In genomic region chr11:92804388-92804787, GRCh38 we compare ENCODE assay signal across 20 cellular contexts.
DNase-seq lines count a peak whose midpoint lies in the region; TF ChIP-seq lines count a peak whose summit lies in the region.
"Had no signal": no experiment of that assay in that cellular context is flagged by ENCODE, and none has a peak within 500 bp of the region (broad histone marks: within the 10 kb centered on the region; RNA-seq: fewer than 3 reads in every experiment).

No MANE protein-coding gene starts in this region.

- peaks cover 2% of the 10 kb centered on the region for H3K9me3 Mint-ChIP-seq in glutamatergic neuron (ENCODE audit: unreplicated experiment)

- H3K4me1 Mint-ChIP-seq in glutamatergic neuron (ENCODE audit: low read depth, unreplicated experiment): peaks cover 29% of the 10 kb centered on the region
- H3K4me1 Mint-ChIP-seq: B cell; CD4-positive, CD25-positive, alpha-beta regulatory T cell; CD8-positive, alpha-beta memory T cell had no signal

- peak overlapping the region; percentile 66 for H3K4me3 Mint-ChIP-seq in glutamatergic neuron (ENCODE audit: unreplicated experiment)
- H3K4me3 Mint-ChIP-seq: B cell; CD4-positive, CD25-positive, alpha-beta regulatory T cell; CD8-positive, alpha-beta memory T cell had no signal

- H3K4me3 ChIP-seq in tibial nerve (no peak overlapping the region), adrenal gland (no peak overlapping the region)
- H3K4me3 ChIP-seq: A549; BLaER1 treated with 17β-estradiol and CSF1 and Interleukin-3, amounts not matched to agents 10 nM and 100 nM; GM23248 had no signal

- H3K27ac ChIP-seq in tibial nerve (no peak overlapping the region), adrenal gland (no peak overlapping the region)
- H3K27ac ChIP-seq: 22Rv1; A549; BLaER1 treated with 17β-estradiol and CSF1 and Interleukin-3, amounts not matched to agents 10 nM and 100 nM; GM23248; HL-60 had no signal

- H3K4me1 ChIP-seq in tibial nerve: peaks cover 0 to 3% (median 0%) of the 10 kb centered on the region in 4 donors
- no peaks in the 10 kb centered on the region for H3K4me1 ChIP-seq in adrenal gland (replicated peaks in 1 of 2)
- H3K4me1 ChIP-seq: A549; BLaER1 treated with 17β-estradiol and CSF1 and Interleukin-3, amounts not matched to agents 10 nM and 100 nM had no signal

- no peaks in the 10 kb centered on the region for H3K27me3 ChIP-seq in tibial nerve
- no peaks in the 10 kb centered on the region for H3K27me3 ChIP-seq in adrenal gland
- H3K27me3 ChIP-seq: BLaER1 treated with 17β-estradiol and CSF1 and Interleukin-3, amounts not matched to agents 10 nM and 100 nM had no signal

- 82 to 85% methylated on average over 5 of the region's 5 CpGs for WGBS in tibial nerve, 2 donors
- 73 to 82% (median 79%) methylated on average over 5 of the region's 5 CpGs for WGBS in adrenal gland, 4 donors

- H3K27me3 Mint-ChIP-seq in glutamatergic neuron (ENCODE audit: unreplicated experiment): peaks cover 2% of the 10 kb centered on the region
- H3K27me3 Mint-ChIP-seq: B cell; CD4-positive, CD25-positive, alpha-beta regulatory T cell had no signal

- H3K27ac Mint-ChIP-seq in glutamatergic neuron (ENCODE audit: unreplicated experiment): peak overlapping the region; percentile 45
- H3K27ac Mint-ChIP-seq: B cell; CD4-positive, CD25-positive, alpha-beta regulatory T cell; CD8-positive, alpha-beta memory T cell had no signal

- DNase-seq in DMS79 (lab: John Stamatoyannopoulos, UW) (peak; percentile 51), NCI-H1105 treated with DMSO at 0.1 percent for 48 hours (lab: John Stamatoyannopoulos, UW) (peak; percentile 41), glutamatergic neuron (no peak), retina (peak; percentile 29), tibial nerve (ENCODE audit: low spot score in 2 of 2) (no peak), adrenal gland (no peak), NAMALWA (ENCODE audit: low spot score) (no peak)
- DNase-seq: CD4-positive, CD25-positive, alpha-beta regulatory T cell; CD8-positive, alpha-beta memory T cell; COR-L47; DMS 273 treated with DMSO at 0.1 percent for 48 hours; DMS53; GDM1; GM23248; HCEC 1CT had no signal

- TF ChIP-seq POLR2A in tibial nerve (IDR thresholded peaks at IDR 0.05) (no peak), adrenal gland (IDR thresholded peaks at IDR 0.05) (no peak)

- H3K36me3 Mint-ChIP-seq in glutamatergic neuron (ENCODE audit: unreplicated experiment): no peaks in the 10 kb centered on the region
- H3K36me3 Mint-ChIP-seq: CD4-positive, CD25-positive, alpha-beta regulatory T cell; CD8-positive, alpha-beta memory T cell had no signal

- H3K9me3 ChIP-seq in tibial nerve (no peaks in the 10 kb centered on the region), adrenal gland (replicated peaks in 1 of 3) (no peaks in the 10 kb centered on the region)
- H3K9me3 ChIP-seq: A549; BLaER1 treated with 17β-estradiol and CSF1 and Interleukin-3, amounts not matched to agents 10 nM and 100 nM had no signal

- TF ChIP-seq CTCF in glutamatergic neuron (IDR thresholded peaks at IDR 0.05; ENCODE audit: partially characterized antibody, unreplicated experiment): no peak
- no peak for TF ChIP-seq CTCF in tibial nerve (IDR thresholded peaks at IDR 0.05)
- no peak for TF ChIP-seq CTCF in adrenal gland (IDR thresholded peaks at IDR 0.05)

- H3K36me3 ChIP-seq in tibial nerve: no peaks in the 10 kb centered on the region
- no peaks in the 10 kb centered on the region for H3K36me3 ChIP-seq in adrenal gland (replicated peaks in 1 of 2)
- H3K36me3 ChIP-seq: BLaER1 treated with 17β-estradiol and CSF1 and Interleukin-3, amounts not matched to agents 10 nM and 100 nM had no signal

- intact Hi-C loops in adrenal gland (cut with DNase I): no loop called here

- TF ChIP-seq EP300 in tibial nerve (IDR thresholded peaks at IDR 0.05): no peak

Comparison
In these comparisons a context has a peak if more than half of its experiments do, and no peak if none do; other contexts are left out.
1. DNase-seq: peak in DMS79 (single experiment), NCI-H1105 treated with DMSO at 0.1 percent for 48 hours (single experiment) and retina (single experiment); none in glutamatergic neuron (single experiment), tibial nerve (0 of 2), adrenal gland (0 of 7) and NAMALWA (single experiment).